2 cellular contexts compared by ENCODE assay signal in the genomic region with DNA sequence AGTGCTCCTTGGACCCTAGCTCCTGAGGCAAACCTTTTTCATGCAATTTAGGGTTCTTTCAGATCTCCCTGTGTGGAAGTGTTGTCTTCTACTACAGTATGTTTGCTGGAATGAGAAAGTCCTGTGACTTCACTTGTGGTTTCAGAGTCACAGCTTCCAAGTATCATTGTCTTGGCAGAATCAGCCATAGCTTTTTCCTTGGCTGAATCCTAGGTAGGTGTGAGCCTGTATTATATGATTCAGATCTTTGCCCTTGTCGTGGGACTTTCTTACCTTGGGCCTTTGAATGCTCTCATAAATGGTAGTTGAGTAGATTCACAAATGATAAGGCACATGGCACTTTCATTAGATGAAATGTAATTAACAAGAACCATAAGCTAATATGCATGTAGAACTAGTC.
TF ChIP-seq lines count a peak whose summit lies in the region.

No MANE protein-coding gene starts in this region.

TF ChIP-seq in SK-N-SH, 30 proteins besides CTCF, POLR2A, EP300 and RAD21 (continued from another document):
- TF ChIP-seq, protein P1, sequence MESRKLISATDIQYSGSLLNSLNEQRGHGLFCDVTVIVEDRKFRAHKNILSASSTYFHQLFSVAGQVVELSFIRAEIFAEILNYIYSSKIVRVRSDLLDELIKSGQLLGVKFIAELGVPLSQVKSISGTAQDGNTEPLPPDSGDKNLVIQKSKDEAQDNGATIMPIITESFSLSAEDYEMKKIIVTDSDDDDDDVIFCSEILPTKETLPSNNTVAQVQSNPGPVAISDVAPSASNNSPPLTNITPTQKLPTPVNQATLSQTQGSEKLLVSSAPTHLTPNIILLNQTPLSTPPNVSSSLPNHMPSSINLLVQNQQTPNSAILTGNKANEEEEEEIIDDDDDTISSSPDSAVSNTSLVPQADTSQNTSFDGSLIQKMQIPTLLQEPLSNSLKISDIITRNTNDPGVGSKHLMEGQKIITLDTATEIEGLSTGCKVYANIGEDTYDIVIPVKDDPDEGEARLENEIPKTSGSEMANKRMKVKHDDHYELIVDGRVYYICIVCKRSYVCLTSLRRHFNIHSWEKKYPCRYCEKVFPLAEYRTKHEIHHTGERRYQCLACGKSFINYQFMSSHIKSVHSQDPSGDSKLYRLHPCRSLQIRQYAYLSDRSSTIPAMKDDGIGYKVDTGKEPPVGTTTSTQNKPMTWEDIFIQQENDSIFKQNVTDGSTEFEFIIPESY (IDR thresholded peaks at IDR 0.05; ENCODE audit: borderline replicate concordance, low read depth): no peak
- TF ChIP-seq NFIC (IDR thresholded peaks at IDR 0.05; ENCODE audit: borderline replicate concordance) (no peak), JUND (IDR thresholded peaks at IDR 0.05) (no peak)
TF ChIP-seq in SK-N-SH: peak in this region for 0.

TF ChIP-seq in SK-N-SH treated with all-trans-retinoic acid at 6 μM for 48 hours, 23 proteins besides CTCF, POLR2A, EP300 and RAD21 (continued from another document):
- TF ChIP-seq, protein P2, sequence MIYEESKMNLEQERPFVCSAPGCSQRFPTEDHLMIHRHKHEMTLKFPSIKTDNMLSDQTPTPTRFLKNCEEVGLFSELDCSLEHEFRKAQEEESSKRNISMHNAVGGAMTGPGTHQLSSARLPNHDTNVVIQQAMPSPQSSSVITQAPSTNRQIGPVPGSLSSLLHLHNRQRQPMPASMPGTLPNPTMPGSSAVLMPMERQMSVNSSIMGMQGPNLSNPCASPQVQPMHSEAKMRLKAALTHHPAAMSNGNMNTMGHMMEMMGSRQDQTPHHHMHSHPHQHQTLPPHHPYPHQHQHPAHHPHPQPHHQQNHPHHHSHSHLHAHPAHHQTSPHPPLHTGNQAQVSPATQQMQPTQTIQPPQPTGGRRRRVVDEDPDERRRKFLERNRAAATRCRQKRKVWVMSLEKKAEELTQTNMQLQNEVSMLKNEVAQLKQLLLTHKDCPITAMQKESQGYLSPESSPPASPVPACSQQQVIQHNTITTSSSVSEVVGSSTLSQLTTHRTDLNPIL (CRISPR knock-in tag; IDR thresholded peaks at IDR 0.05; ENCODE audit: low read depth): no peak
- TF ChIP-seq TOX (CRISPR knock-in tag; IDR thresholded peaks at IDR 0.05; ENCODE audit: borderline replicate concordance) (no peak), ZFP30 (CRISPR knock-in tag; IDR thresholded peaks at IDR 0.05) (no peak), TCF4 (CRISPR knock-in tag; IDR thresholded peaks at IDR 0.05; ENCODE audit: borderline replicate concordance) (no peak)
- TF ChIP-seq, protein P3, sequence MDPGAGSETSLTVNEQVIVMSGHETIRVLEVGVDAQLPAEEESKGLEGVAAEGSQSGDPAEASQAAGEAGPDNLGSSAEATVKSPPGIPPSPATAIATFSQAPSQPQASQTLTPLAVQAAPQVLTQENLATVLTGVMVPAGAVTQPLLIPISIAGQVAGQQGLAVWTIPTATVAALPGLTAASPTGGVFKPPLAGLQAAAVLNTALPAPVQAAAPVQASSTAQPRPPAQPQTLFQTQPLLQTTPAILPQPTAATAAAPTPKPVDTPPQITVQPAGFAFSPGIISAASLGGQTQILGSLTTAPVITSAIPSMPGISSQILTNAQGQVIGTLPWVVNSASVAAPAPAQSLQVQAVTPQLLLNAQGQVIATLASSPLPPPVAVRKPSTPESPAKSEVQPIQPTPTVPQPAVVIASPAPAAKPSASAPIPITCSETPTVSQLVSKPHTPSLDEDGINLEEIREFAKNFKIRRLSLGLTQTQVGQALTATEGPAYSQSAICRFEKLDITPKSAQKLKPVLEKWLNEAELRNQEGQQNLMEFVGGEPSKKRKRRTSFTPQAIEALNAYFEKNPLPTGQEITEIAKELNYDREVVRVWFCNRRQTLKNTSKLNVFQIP (CRISPR knock-in tag; IDR thresholded peaks at IDR 0.05; ENCODE audit: borderline replicate concordance, low read depth): no peak
